ENCODE assay signal across 10 cellular contexts in the genomic region with DNA sequence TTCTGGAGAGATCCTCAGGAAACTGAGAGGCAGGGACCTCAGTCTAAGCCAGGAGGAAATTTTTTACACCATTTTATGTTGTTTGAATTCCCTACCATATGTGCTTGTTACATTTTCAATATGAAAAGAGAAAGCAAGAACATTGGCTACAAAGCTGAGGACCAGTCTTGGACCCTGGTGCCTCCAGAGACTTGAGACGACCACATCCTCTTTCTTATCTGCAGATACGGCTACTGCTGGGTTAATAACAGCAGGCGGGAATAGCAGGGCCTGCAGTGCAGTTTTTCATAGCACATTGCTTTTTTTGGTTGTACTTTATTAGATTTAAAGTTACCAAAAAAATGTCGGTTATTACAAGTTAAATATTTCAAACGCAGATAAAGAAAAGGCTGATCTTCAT. TPM values are rescaled to one million over a fixed set of nuclear protein-coding genes. Genes with fewer than 3 reads are reported as not detected.
DNase-seq lines count a peak whose midpoint lies in the region; ATAC-seq, FAIRE-seq and TF ChIP-seq lines count a peak whose summit lies in the region.
"Had no signal": no experiment of that assay in that cellular context is flagged by ENCODE, and none has a peak within 500 bp of the region (broad histone marks: within the 10 kb centered on the region; RNA-seq: fewer than 3 reads in every experiment).

No MANE protein-coding gene starts in this region.

- H3K9me3 ChIP-seq in GM12878 (replicated peaks; ENCODE audit: control insufficient read depth, insufficient read depth, low read length): no peaks in the 10 kb centered on the region

- peak overlapping the region in 1 of 2 donors; percentile 38 for H3K4me3 Mint-ChIP-seq in activated T-cell treated with anti-CD3 and anti-CD28 coated beads, Interleukin-2, amount 50 U/mL, for 72 hours
- H3K4me3 Mint-ChIP-seq in activated T-cell treated with anti-CD3 and anti-CD28 coated beads, Interleukin-2, amount 50 U/mL, for 4 hours: no peak overlapping the region
- no peak overlapping the region for H3K4me3 Mint-ChIP-seq in stimulated activated effector memory CD8-positive, alpha-beta T cell treated with anti-CD3 and anti-CD28 coated beads, Interleukin-12 subunit alpha, Interleukin-12 subunit beta, amount 100 ng/mL, for 72 hours
- H3K4me3 Mint-ChIP-seq: T-helper 1 cell treated with Interleukin-12 subunit alpha and Interleukin-12 subunit beta and Interleukin-4 antibody, amounts not matched to agents 30 μg/mL and 1 μg/mL, for 36 hours had no signal

- CTCF ChIA-PET in GM12878 (lab: Yijun Ruan, JAX): interaction anchor here (0.6 to 8.3 kb wide), 29 partner anchors 11 to 427 kb away, joined by 3 to 95 read pairs (median 4); a partner anchor contains a TSS

- peaks cover 34% of the 10 kb centered on the region for H3K79me2 ChIP-seq in GM12878 (ENCODE audit: control insufficient read depth, insufficient read depth, low read length)

- no peaks in the 10 kb centered on the region for H3K27me3 Mint-ChIP-seq in activated T-cell treated with anti-CD3 and anti-CD28 coated beads, Interleukin-2, amount 50 U/mL, for 72 hours (ENCODE audit: low read depth)
- no peaks in the 10 kb centered on the region for H3K27me3 Mint-ChIP-seq in activated T-cell treated with anti-CD3 and anti-CD28 coated beads, Interleukin-2, amount 50 U/mL, for 4 hours (ENCODE audit: low read depth)

- WGBS in GM12878 (ENCODE audit: insufficient coverage, insufficient replicate concordance, low lambda C conversion rate, missing lambda C conversion rate): under 1% methylated on average over 5 of the region's 5 CpGs

- H3K36me3 ChIP-seq in GM12878 (ENCODE audit: control insufficient read depth in 2 of 2, insufficient read depth in 2 of 2, low read length in 1 of 2): peaks cover 6 to 18% of the 10 kb centered on the region in 2 experiments; a peak in 3 of 4 replicates

- no peak overlapping the region for H2AFZ ChIP-seq in GM12878 (ENCODE audit: control insufficient read depth, low read depth, low read length)

- no peaks in the 10 kb centered on the region for H3K27me3 ChIP-seq in GM12878 (replicated peaks in 1 of 2; ENCODE audit: control insufficient read depth in 2 of 2, insufficient read depth in 2 of 2, low read length in 1 of 2)

- no peak for ATAC-seq in activated T-cell treated with anti-CD3 and anti-CD28 coated beads, Interleukin-2, amount 50 U/mL, for 72 hours (replicated peaks in 1 of 2)
- ATAC-seq in activated T-cell treated with anti-CD3 and anti-CD28 coated beads, Interleukin-2, amount 50 U/mL, for 4 hours: no peak
- ATAC-seq in GM12878 (peak; percentile 24), HG03571 (IDR thresholded peaks at IDR 0.05; ENCODE audit: unreplicated experiment) (no peak)
- ATAC-seq in stimulated activated effector memory CD8-positive, alpha-beta T cell treated with anti-CD3 and anti-CD28 coated beads, Interleukin-12 subunit alpha, Interleukin-12 subunit beta, amount 100 ng/mL, for 72 hours: no peak

- H3K9ac ChIP-seq in GM12878 (ENCODE audit: control insufficient read depth, insufficient read depth, low read length): peak overlapping the region; percentile 18; the same call in 1 of the 2 replicates

- in situ Hi-C loops in GM12878 (cut with MboI): no loop called here

- H3K4me2 ChIP-seq in GM12878 (ENCODE audit: control insufficient read depth, insufficient read depth): peak overlapping the region; percentile 71

- intact Hi-C loops in GM12878 (cut with micrococcal nuclease; ENCODE audit: unreplicated experiment): loop anchor here (10.0 kb wide), 1 partner anchor 429 kb away; no protein-coding TSS in a partner anchor

- POLR2A ChIA-PET in GM12878 (lab: Charles Lee): interaction anchor here (0.5 to 5.7 kb wide), 6 partner anchors 7 to 57 kb away, joined by 3 to 37 read pairs (median 7); a partner anchor contains a TSS

- peak overlapping the region; percentile 38 for H3K4me3 ChIP-seq in NB4 (ENCODE audit: low read depth, low read length)
- H3K4me3 ChIP-seq in GM12878: peak overlapping the region; percentile 34; the same call in 1 of the 2 replicates

- H4K20me1 ChIP-seq in GM12878 (ENCODE audit: control insufficient read depth, insufficient read depth): no peaks in the 10 kb centered on the region

- TF ChIP-seq EP300 in GM12878 (IDR thresholded peaks at IDR 0.05; ENCODE audit: borderline replicate concordance in 1 of 2, control insufficient read depth in 1 of 2, low read depth in 2 of 2, low read length in 2 of 2): 0 out of 4 replicates have a peak, but pooled peaks of 1 of the 2 experiments have one; percentile 15

- BruUV-seq in GM12878 (replicated peaks; lab: Mats Ljungman, UMichigan): no TSS peak

- no peak for TF ChIP-seq POLR2A in NB4 (IDR thresholded peaks at IDR 0.05; ENCODE audit: extremely low read depth, insufficient read length)
- TF ChIP-seq POLR2A in GM12878 (IDR thresholded peaks at IDR 0.05; ENCODE audit: low read depth, low read length): no peak

- SMC1A ChIA-PET in GM12878 (lab: Charles Lee; ENCODE audit: uncharacterized antibody, unreplicated experiment): interaction anchor here (0.7 to 3.6 kb wide), 16 partner anchors 9 to 427 kb away, joined by 3 to 34 read pairs (median 6); a partner anchor contains a TSS

- peaks cover 14 to 34% of the 10 kb centered on the region in 2 donors for H3K36me3 Mint-ChIP-seq in activated T-cell treated with anti-CD3 and anti-CD28 coated beads, Interleukin-2, amount 50 U/mL, for 72 hours (ENCODE audit: insufficient read depth in 2 of 2)
- H3K36me3 Mint-ChIP-seq in activated T-cell treated with anti-CD3 and anti-CD28 coated beads, Interleukin-2, amount 50 U/mL, for 4 hours (ENCODE audit: insufficient read depth): peaks cover 21% of the 10 kb centered on the region
- H3K36me3 Mint-ChIP-seq in stimulated activated effector memory CD8-positive, alpha-beta T cell treated with anti-CD3 and anti-CD28 coated beads, Interleukin-12 subunit alpha, Interleukin-12 subunit beta, amount 100 ng/mL, for 72 hours: peaks cover 80% of the 10 kb centered on the region

- peaks cover 37% of the 10 kb centered on the region for H3K4me1 Mint-ChIP-seq in activated T-cell treated with anti-CD3 and anti-CD28 coated beads, Interleukin-2, amount 50 U/mL, for 72 hours (ENCODE audit: low read depth)
- peaks cover 29% of the 10 kb centered on the region for H3K4me1 Mint-ChIP-seq in activated T-cell treated with anti-CD3 and anti-CD28 coated beads, Interleukin-2, amount 50 U/mL, for 4 hours (ENCODE audit: low read depth)
- H3K4me1 Mint-ChIP-seq in stimulated activated effector memory CD8-positive, alpha-beta T cell treated with anti-CD3 and anti-CD28 coated beads, Interleukin-12 subunit alpha, Interleukin-12 subunit beta, amount 100 ng/mL, for 72 hours: peaks cover 27% of the 10 kb centered on the region

- no peak for DNase-seq in activated T-cell treated with anti-CD3 and anti-CD28 coated beads, Interleukin-2, amount 50 U/mL, for 72 hours
- no peak for DNase-seq in activated T-cell treated with anti-CD3 and anti-CD28 coated beads, Interleukin-2, amount 50 U/mL, for 4 hours
- DNase-seq in NB4 (ENCODE audit: low read depth) (peak; percentile 83), GM12878 (ENCODE audit: low read depth, low spot score) (peak; percentile 48), RPMI8226 (no peak), hypothalamus (lab: John Stamatoyannopoulos, UW) (no peak)
- DNase-seq in stimulated activated effector memory CD8-positive, alpha-beta T cell treated with anti-CD3 and anti-CD28 coated beads, Interleukin-12 subunit alpha, Interleukin-12 subunit beta, amount 100 ng/mL, for 72 hours (ENCODE audit: low spot score in 2 of 2): no peak
- DNase-seq: activated naive CD4-positive, alpha-beta T cell treated with anti-CD3 and anti-CD28 coated beads, Interleukin-2, amount 50 U/mL, for 16 hours had no signal

- H3K27ac ChIP-seq in GM12878 (ENCODE audit: control insufficient read depth, insufficient read depth): peak overlapping the region; percentile 78

- peak overlapping the region; percentile 35 for H3K27ac Mint-ChIP-seq in activated T-cell treated with anti-CD3 and anti-CD28 coated beads, Interleukin-2, amount 50 U/mL, for 72 hours
- peak overlapping the region; percentile 64 for H3K27ac Mint-ChIP-seq in stimulated activated effector memory CD8-positive, alpha-beta T cell treated with anti-CD3 and anti-CD28 coated beads, Interleukin-12 subunit alpha, Interleukin-12 subunit beta, amount 100 ng/mL, for 72 hours
- H3K27ac Mint-ChIP-seq: T-helper 1 cell treated with Interleukin-12 subunit alpha and Interleukin-12 subunit beta and Interleukin-4 antibody, amounts not matched to agents 30 μg/mL and 1 μg/mL, for 36 hours had no signal

- RAD21 ChIA-PET in GM12878 (lab: Charles Lee; ENCODE audit: unreplicated experiment): interaction anchor here (0.7 to 6.1 kb wide), 16 partner anchors 10 to 415 kb away, joined by 3 to 96 read pairs (median 3); a partner anchor contains a TSS

- TF ChIP-seq RAD21 in GM12878 (IDR thresholded peaks at IDR 0.05; ENCODE audit: insufficient read depth, low read depth, low read length): no peak

- FAIRE-seq in GM12878 (lab: Jason Lieb, UNC): no peak

- no peak for TF ChIP-seq CTCF in NB4 (IDR thresholded peaks at IDR 0.05; ENCODE audit: low read depth, low read length)
- TF ChIP-seq CTCF in GM12878 (IDR thresholded peaks at IDR 0.05 in 2 of 3, conservative IDR thresholded peaks at IDR 0.05 in 1 of 3; ENCODE audit: control insufficient read depth in 2 of 3, extremely low read depth in 1 of 3, insufficient read depth in 1 of 3, low read depth in 3 of 3, low read length in 3 of 3): no peak

- H3K9me3 Mint-ChIP-seq in activated T-cell treated with anti-CD3 and anti-CD28 coated beads, Interleukin-2, amount 50 U/mL, for 72 hours: no peaks in the 10 kb centered on the region
- no peaks in the 10 kb centered on the region for H3K9me3 Mint-ChIP-seq in activated T-cell treated with anti-CD3 and anti-CD28 coated beads, Interleukin-2, amount 50 U/mL, for 4 hours
- no peaks in the 10 kb centered on the region for H3K9me3 Mint-ChIP-seq in stimulated activated effector memory CD8-positive, alpha-beta T cell treated with anti-CD3 and anti-CD28 coated beads, Interleukin-12 subunit alpha, Interleukin-12 subunit beta, amount 100 ng/mL, for 72 hours
- H3K9me3 Mint-ChIP-seq: T-helper 1 cell treated with Interleukin-12 subunit alpha and Interleukin-12 subunit beta and Interleukin-4 antibody, amounts not matched to agents 30 μg/mL and 1 μg/mL, for 36 hours had no signal

- peaks cover 10% of the 10 kb centered on the region for H3K4me1 ChIP-seq in GM12878 (ENCODE audit: control insufficient read depth, insufficient read depth, low read length)

RNA-seq across cellular contexts. Expression of a gene that starts 3.9 kb away (rescaled TPM):
- total RNA-seq in activated T-cell treated with anti-CD3 and anti-CD28 coated beads, Interleukin-2, amount 50 U/mL, for 72 hours: 10 to 100 TPM; 54.0 to 60.5 TPM
- 10 to 100 TPM; 17.9 to 30.8 (median 27.5) TPM for total RNA-seq in activated T-cell treated with anti-CD3 and anti-CD28 coated beads, Interleukin-2, amount 50 U/mL, for 4 hours
- total RNA-seq in GM12878 (2013; cell fraction: nucleolus; rRNA removed): 67.5 and 69.5 TPM in 2 replicates
- 14.7 and 15.4 TPM in 2 replicates for total RNA-seq in GM12878 (2014; rRNA removed)
- 15.6 and 16.6 TPM in 2 replicates for total RNA-seq in GM12878 (2014; rRNA removed; fragmentation: Illumina TruSeq; extraction: Trizol)
- 26.1 and 27.4 TPM in 2 replicates for total RNA-seq in GM12878 (2021)
- 12.1 TPM for polyA plus RNA-seq in GM12878 (2011; ENCODE audit: low read depth)
- polyA plus RNA-seq in GM12878 (2011; rRNA removed): 16.0 and 19.2 TPM in 2 replicates
- 14.7 and 17.4 TPM in 2 replicates for polyA plus RNA-seq in GM12878 (2011; cell fraction: cytosol; rRNA removed)
- 18.0 and 22.6 TPM in 2 replicates for polyA plus RNA-seq in GM12878 (2011; cell fraction: nucleus; rRNA removed)
- polyA plus RNA-seq in GM12878 (2012): 14.2 and 17.3 TPM in 2 replicates
- 22.3 and 23.2 TPM in 2 replicates for polyA plus RNA-seq in GM12878 (2014; fragmentation: Illumina TruSeq; extraction: Trizol)
- polyA plus RNA-seq in GM12878 (2014; fragmentation: Nextera tagmentation; extraction: Ambion mirVana): 1 to 10 TPM; 3.7 to 5.5 TPM
- polyA plus RNA-seq in GM12878 (2014; rRNA removed): 15.4 and 15.6 TPM in 2 replicates
- polyA plus RNA-seq in GM12878 (2016; fragmentation: Nextera tagmentation; extraction: Ambion mirVana): 10 to 100 TPM; 16.1 to 18.9 TPM
- 20.9 and 36.7 TPM in 2 replicates for polyA minus RNA-seq in GM12878 (2011; rRNA and poly(A)+ RNA removed)
- polyA minus RNA-seq in GM12878 (2011; cell fraction: cytosol; rRNA and poly(A)+ RNA removed): 7.2 and 12.6 TPM in 2 replicates
- 13.7 and 21.6 TPM in 2 replicates for polyA minus RNA-seq in GM12878 (2011; cell fraction: nucleus; rRNA and poly(A)+ RNA removed)

RNA-seq across cellular contexts. Expression of a gene that starts 53.4 kb away (rescaled TPM):
- 10 to 100 TPM; 25.3 to 34.9 TPM for total RNA-seq in activated T-cell treated with anti-CD3 and anti-CD28 coated beads, Interleukin-2, amount 50 U/mL, for 72 hours
- 1 to 10 TPM; 5.7 to 6.6 (median 6.3) TPM for total RNA-seq in activated T-cell treated with anti-CD3 and anti-CD28 coated beads, Interleukin-2, amount 50 U/mL, for 4 hours
- 84.0 and 84.4 TPM in 2 replicates for total RNA-seq in GM12878 (2013; cell fraction: nucleolus; rRNA removed)
- total RNA-seq in GM12878 (2014; rRNA removed) (12.5 and 14.1 TPM in 2 replicates), GM12878 (2014; rRNA removed; fragmentation: Illumina TruSeq; extraction: Trizol) (10.3 and 11.6 TPM in 2 replicates), GM12878 (2021) (14.7 and 19.3 TPM in 2 replicates)
- polyA plus RNA-seq in GM12878 (2011; ENCODE audit: low read depth): 4.3 TPM
- polyA plus RNA-seq in GM12878 (2011; rRNA removed) (4.1 and 5.1 TPM in 2 replicates), GM12878 (2014; fragmentation: Illumina TruSeq; extraction: Trizol) (11.6 and 12.4 TPM in 2 replicates), GM12878 (2014; fragmentation: Nextera tagmentation; extraction: Ambion mirVana) (1 to 10 TPM; 1.2 to 2.2 TPM), GM12878 (2014; rRNA removed) (10.3 and 13.0 TPM in 2 replicates), GM12878 (2016; fragmentation: Nextera tagmentation; extraction: Ambion mirVana) (10 to 100 TPM; 12.2 to 15.8 TPM)
- 7.2 and 7.3 TPM in 2 replicates for polyA plus RNA-seq in GM12878 (2011; cell fraction: cytosol; rRNA removed)
- polyA plus RNA-seq in GM12878 (2011; cell fraction: nucleus; rRNA removed): 19.0 and 19.8 TPM in 2 replicates
- polyA plus RNA-seq in GM12878 (2012): 8.5 and 9.6 TPM in 2 replicates
- 10.5 and 13.4 TPM in 2 replicates for polyA minus RNA-seq in GM12878 (2011; rRNA and poly(A)+ RNA removed)
- 3.7 and 4.1 TPM in 2 replicates for polyA minus RNA-seq in GM12878 (2011; cell fraction: cytosol; rRNA and poly(A)+ RNA removed)
- polyA minus RNA-seq in GM12878 (2011; cell fraction: nucleus; rRNA and poly(A)+ RNA removed): 11.1 and 21.0 TPM in 2 replicates

Comparison
In these comparisons a context has a peak if more than half of its experiments do, and no peak if none do; other contexts are left out.
1. DNase-seq: peak in NB4 (single experiment) and GM12878 (single experiment); none in activated T-cell treated with anti-CD3 and anti-CD28 coated beads, Interleukin-2, amount 50 U/mL, for 72 hours (0 of 2), activated T-cell treated with anti-CD3 and anti-CD28 coated beads, Interleukin-2, amount 50 U/mL, for 4 hours (single experiment), stimulated activated effector memory CD8-positive, alpha-beta T cell treated with anti-CD3 and anti-CD28 coated beads, Interleukin-12 subunit alpha, Interleukin-12 subunit beta, amount 100 ng/mL, for 72 hours (0 of 2), RPMI8226 (single experiment) and hypothalamus (0 of 51).